Comparison of ENCODE assay signal across 13 cellular contexts in genomic region chr2:81481242-81481993, GRCh38.
DNase-seq lines count a peak whose midpoint lies in the region; ATAC-seq, FAIRE-seq and TF ChIP-seq lines count a peak whose summit lies in the region.
"Had no signal": no experiment of that assay in that cellular context is flagged by ENCODE, and none has a peak within 500 bp of the region (broad histone marks: within the 10 kb centered on the region; RNA-seq: fewer than 3 reads in every experiment).

No MANE protein-coding gene starts in this region.

- no peak overlapping the region for H2AK5ac ChIP-seq in trophoblast cell (ENCODE audit: low read length)

- no peak overlapping the region for H3K9ac ChIP-seq in trophoblast cell (ENCODE audit: low read length)

- peak; percentile 99 for FAIRE-seq in H54 (lab: Jason Lieb, UNC)

- H3K79me2 ChIP-seq in trophoblast cell (ENCODE audit: control insufficient read depth, insufficient read depth, low read length, poor library complexity), result no peaks in the 10 kb centered on the region

- H3K14ac ChIP-seq in trophoblast cell (ENCODE audit: low read length), result no peak overlapping the region

- no peak overlapping the region for H4K8ac ChIP-seq in trophoblast cell (ENCODE audit: low read depth, low read length)

- peaks cover 2% of the 10 kb centered on the region for H3K9me3 ChIP-seq in trophoblast cell (ENCODE audit: insufficient read depth, low read depth, low read length)
- no peaks in the 10 kb centered on the region for H3K9me3 ChIP-seq in esophagus muscularis mucosa

- H3K4me3 ChIP-seq in trophoblast cell (ENCODE audit: low read depth, low read length) (no peak overlapping the region), esophagus muscularis mucosa (peak overlapping the region in 1 of 4 donors; percentile 5)
- H3K4me3 ChIP-seq: dorsolateral prefrontal cortex had no signal

- no peak for ATAC-seq in activated CD4-positive, alpha-beta T cell treated with anti-CD3 and anti-CD28 coated beads for 36 hours

- no peaks in the 10 kb centered on the region for H3K4me1 Mint-ChIP-seq in activated CD4-positive, alpha-beta T cell treated with anti-CD3 and anti-CD28 coated beads for 36 hours
- H3K4me1 Mint-ChIP-seq: nephron had no signal

- H3K27me3 Mint-ChIP-seq in activated CD4-positive, alpha-beta T cell treated with anti-CD3 and anti-CD28 coated beads for 36 hours, result no peaks in the 10 kb centered on the region
- H3K27me3 Mint-ChIP-seq: CD4-positive, alpha-beta T cell had no signal

- no peak overlapping the region for H2BK120ac ChIP-seq in trophoblast cell (ENCODE audit: insufficient read depth, low read length, poor library complexity)

- H3K27me3 ChIP-seq in trophoblast cell (ENCODE audit: insufficient read depth, low read length) (no peaks in the 10 kb centered on the region), esophagus muscularis mucosa (no peaks in the 10 kb centered on the region)
- H3K27me3 ChIP-seq: dorsolateral prefrontal cortex had no signal

- no peak overlapping the region for H3K23ac ChIP-seq in trophoblast cell (ENCODE audit: low read length)

- intact Hi-C loops in esophagus muscularis mucosa (cut with DNase I), result no loop called here
- intact Hi-C loops in activated CD4-positive, alpha-beta T cell treated with anti-CD3 and anti-CD28 coated beads for 36 hours (cut with DNase I, micrococcal nuclease), result no loop called here

- no peak for TF ChIP-seq CTCF in esophagus muscularis mucosa (IDR thresholded peaks at IDR 0.05)

- peak; percentile 69 for DNase-seq in H54 (ENCODE audit: insufficient read length, low spot score)
- peak; percentile 80 to 87 for DNase-seq in NCI-H1930 (lab: John Stamatoyannopoulos, UW)
- DNase-seq in SW 1271 (lab: John Stamatoyannopoulos, UW), result peak; percentile 81 to 93
- DNase-seq in trophoblast cell, result peak; percentile 2 to 25
- no peak for DNase-seq in GOT3 (lab: John Stamatoyannopoulos, UW)
- DNase-seq in esophagus muscularis mucosa (ENCODE audit: extremely low spot score), result no peak
- DNase-seq in AG20443 (ENCODE audit: low spot score), result no peak
- DNase-seq in activated CD4-positive, alpha-beta T cell treated with anti-CD3 and anti-CD28 coated beads for 36 hours, result no peak
- DNase-seq: CD4-positive, alpha-beta T cell; foreskin melanocyte; Karpas-422 had no signal

- H3K79me1 ChIP-seq in trophoblast cell (ENCODE audit: low read length), result no peaks in the 10 kb centered on the region

- H3K4me3 Mint-ChIP-seq in activated CD4-positive, alpha-beta T cell treated with anti-CD3 and anti-CD28 coated beads for 36 hours, result no peak overlapping the region
- H3K4me3 Mint-ChIP-seq: CD4-positive, alpha-beta T cell; nephron had no signal

- POLR2A ChIA-PET in activated CD4-positive, alpha-beta T cell treated with anti-CD3 and anti-CD28 coated beads for 36 hours (lab: Charles Lee), result no interaction called here

- no peak overlapping the region for H2AFZ ChIP-seq in trophoblast cell (ENCODE audit: insufficient read depth, low read length, poor library complexity)

- H4K91ac ChIP-seq in trophoblast cell (ENCODE audit: low read depth, low read length), result no peak overlapping the region

- H3K27ac ChIP-seq in trophoblast cell (ENCODE audit: low read depth, low read length) (no peak overlapping the region), esophagus muscularis mucosa (replicated peaks in 1 of 4) (no peak overlapping the region)
- H3K27ac ChIP-seq: dorsolateral prefrontal cortex had no signal

- H3K9me3 Mint-ChIP-seq in activated CD4-positive, alpha-beta T cell treated with anti-CD3 and anti-CD28 coated beads for 36 hours (ENCODE audit: low read depth), result peaks cover 14% of the 10 kb centered on the region

- no peaks in the 10 kb centered on the region for H3K4me1 ChIP-seq in trophoblast cell (ENCODE audit: control insufficient read depth in 1 of 2, insufficient read depth in 2 of 2, low read length in 2 of 2)
- no peaks in the 10 kb centered on the region for H3K4me1 ChIP-seq in esophagus muscularis mucosa

- TF ChIP-seq POLR2A in H54 (IDR thresholded peaks at IDR 0.05; ENCODE audit: low read depth, low read length), result peak; percentile 47
- no peak for TF ChIP-seq POLR2A in esophagus muscularis mucosa (IDR thresholded peaks at IDR 0.05; ENCODE audit: low read depth)

- WGBS in trophoblast cell (ENCODE audit: extremely low coverage, insufficient coverage, insufficient read length), result no CpG with 5 or more reads among the region's 39 CpGs
- 94% methylated on average over 33 of the region's 39 CpGs for WGBS in esophagus muscularis mucosa

- no peaks in the 10 kb centered on the region for H3K36me3 ChIP-seq in trophoblast cell (ENCODE audit: control insufficient read depth in 1 of 2, insufficient read depth in 2 of 2, low read length in 2 of 2)
- no peaks in the 10 kb centered on the region for H3K36me3 ChIP-seq in esophagus muscularis mucosa

- H2BK5ac ChIP-seq in trophoblast cell (ENCODE audit: low read depth, low read length, poor library complexity), result no peak overlapping the region

- H2BK12ac ChIP-seq in trophoblast cell (ENCODE audit: low read length), result no peak overlapping the region

- H3K36me3 Mint-ChIP-seq in activated CD4-positive, alpha-beta T cell treated with anti-CD3 and anti-CD28 coated beads for 36 hours (ENCODE audit: low read depth), result peaks cover 1% of the 10 kb centered on the region

- no peak overlapping the region for H3K27ac Mint-ChIP-seq in activated CD4-positive, alpha-beta T cell treated with anti-CD3 and anti-CD28 coated beads for 36 hours
- H3K27ac Mint-ChIP-seq: CD4-positive, alpha-beta T cell; nephron had no signal

- H3K18ac ChIP-seq in trophoblast cell (ENCODE audit: low read length), result no peak overlapping the region

- no peak overlapping the region for H4K12ac ChIP-seq in trophoblast cell (ENCODE audit: low read depth, low read length)

- no peak overlapping the region for H3K4ac ChIP-seq in trophoblast cell (ENCODE audit: low read depth, low read length)

- CTCF ChIA-PET in activated CD4-positive, alpha-beta T cell treated with anti-CD3 and anti-CD28 coated beads for 36 hours (lab: Charles Lee), result no interaction called here

- no peak for TF ChIP-seq EP300 in esophagus muscularis mucosa (IDR thresholded peaks at IDR 0.05)

- no peak overlapping the region for H3K4me2 ChIP-seq in trophoblast cell (ENCODE audit: low read length)

Comparison
In these comparisons a context has a peak if more than half of its experiments do, and no peak if none do; other contexts are left out.
1. DNase-seq: peak in H54 (single experiment), NCI-H1930 (2 of 2), SW 1271 (2 of 2) and trophoblast cell (2 of 2); none in GOT3 (single experiment), esophagus muscularis mucosa (single experiment), AG20443 (single experiment) and activated CD4-positive, alpha-beta T cell treated with anti-CD3 and anti-CD28 coated beads for 36 hours (single experiment).